1 cellular context compared by ENCODE assay signal in the genomic region with DNA sequence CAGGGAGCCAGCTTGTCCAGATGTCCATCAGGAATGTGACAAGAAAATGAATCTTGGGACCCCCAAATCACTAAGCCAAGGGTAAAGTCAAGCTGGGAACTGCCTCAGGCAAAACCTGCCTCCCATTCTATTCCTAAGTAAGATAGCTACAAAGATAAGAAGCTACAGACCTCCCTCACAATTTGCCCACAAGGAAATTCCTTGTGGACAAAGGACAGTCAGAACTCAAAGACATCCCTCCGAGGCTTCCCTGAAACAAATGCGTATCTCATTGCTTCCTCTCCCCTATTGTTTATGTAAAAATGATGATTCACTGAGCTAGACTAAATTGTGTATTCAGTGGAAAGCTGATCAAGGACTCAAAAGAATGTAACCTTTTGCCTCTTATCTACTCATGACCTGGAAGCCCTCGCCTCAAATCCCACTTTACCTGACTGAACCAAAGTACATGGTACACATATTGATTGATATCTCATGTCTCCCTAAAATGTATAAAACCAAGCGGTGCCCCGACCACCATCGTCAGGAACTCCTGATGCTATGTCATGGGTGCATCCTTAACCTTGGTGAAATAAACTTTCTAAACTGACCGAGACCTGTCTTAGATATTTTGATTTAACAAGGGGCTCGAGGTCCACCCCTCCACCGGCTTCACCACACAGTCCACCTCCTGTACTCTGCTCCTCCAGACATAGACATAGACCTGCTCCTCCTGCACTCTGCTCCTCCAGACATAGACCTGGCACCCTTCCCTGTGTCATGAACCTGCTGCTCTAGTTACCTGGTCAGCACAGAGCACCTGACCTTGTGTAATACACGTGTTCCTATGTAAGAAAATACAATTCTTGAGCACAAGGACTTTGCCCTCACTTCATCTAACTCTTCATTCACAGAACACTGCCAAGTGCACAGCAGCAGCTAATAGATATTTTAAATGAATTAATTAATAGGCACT.
TF ChIP-seq lines count a peak whose summit lies in the region.

No MANE protein-coding gene starts in this region.

TF ChIP-seq in GM23338, 12 proteins besides CTCF, POLR2A, EP300 and RAD21 (continued from another document):
- no peak for TF ChIP-seq REST (IDR thresholded peaks at IDR 0.05; ENCODE audit: unreplicated experiment)
- TF ChIP-seq ZNF462 (CRISPR knock-in tag; IDR thresholded peaks at IDR 0.05): no peak
- TF ChIP-seq EZH2 (IDR thresholded peaks at IDR 0.05; ENCODE audit: low read depth, unreplicated experiment): no peak
- TF ChIP-seq EZH2phosphoT487 (IDR thresholded peaks at IDR 0.05; ENCODE audit: unreplicated experiment): no peak
- TF ChIP-seq, protein P1, sequence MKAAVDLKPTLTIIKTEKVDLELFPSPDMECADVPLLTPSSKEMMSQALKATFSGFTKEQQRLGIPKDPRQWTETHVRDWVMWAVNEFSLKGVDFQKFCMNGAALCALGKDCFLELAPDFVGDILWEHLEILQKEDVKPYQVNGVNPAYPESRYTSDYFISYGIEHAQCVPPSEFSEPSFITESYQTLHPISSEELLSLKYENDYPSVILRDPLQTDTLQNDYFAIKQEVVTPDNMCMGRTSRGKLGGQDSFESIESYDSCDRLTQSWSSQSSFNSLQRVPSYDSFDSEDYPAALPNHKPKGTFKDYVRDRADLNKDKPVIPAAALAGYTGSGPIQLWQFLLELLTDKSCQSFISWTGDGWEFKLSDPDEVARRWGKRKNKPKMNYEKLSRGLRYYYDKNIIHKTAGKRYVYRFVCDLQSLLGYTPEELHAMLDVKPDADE (IDR thresholded peaks at IDR 0.05): no peak
